13 cellular contexts compared by ENCODE assay signal in genomic region chr12:58774731-58775130, GRCh38.
A peak's percentile ranks its signal among the peaks of the same experiment; 100 is the strongest.
DNase-seq lines count a peak whose midpoint lies in the region; ATAC-seq and TF ChIP-seq lines count a peak whose summit lies in the region.
"Had no signal": no experiment of that assay in that cellular context is flagged by ENCODE, and none has a peak within 500 bp of the region (broad histone marks: within the 10 kb centered on the region; RNA-seq: fewer than 3 reads in every experiment).

No MANE protein-coding gene starts in this region.

- no peaks in the 10 kb centered on the region for H3K9me3 Mint-ChIP-seq in GM23338
- H3K9me3 Mint-ChIP-seq in activated T-cell treated with anti-CD3 and anti-CD28 coated beads, Interleukin-2, amount 50 U/mL, for 72 hours = no peaks in the 10 kb centered on the region

- no peaks in the 10 kb centered on the region for H3F3A ChIP-seq in GM23338 (replicated peaks; ENCODE audit: low read depth)

- H3K79me1 ChIP-seq in neuronal stem cell (ENCODE audit: low read depth, low read length) = no peaks in the 10 kb centered on the region

- H3K4me3 ChIP-seq in GM23338 (no peak overlapping the region), SJSA1 (no peak overlapping the region), neuronal stem cell (ENCODE audit: low read length in 2 of 2) (no peak overlapping the region)

- H3K4me1 Mint-ChIP-seq in GM23338 = peaks cover 5% of the 10 kb centered on the region
- no peaks in the 10 kb centered on the region for H3K4me1 Mint-ChIP-seq in activated T-cell treated with anti-CD3 and anti-CD28 coated beads, Interleukin-2, amount 50 U/mL, for 72 hours (ENCODE audit: low read depth)
- H3K4me1 Mint-ChIP-seq: CD8-positive, alpha-beta memory T cell had no signal

- no peak overlapping the region for H3K18ac ChIP-seq in neuronal stem cell (ENCODE audit: low read length)

- H3K4ac ChIP-seq in neuronal stem cell (ENCODE audit: low read length) = no peak overlapping the region

- no peak overlapping the region for H4K91ac ChIP-seq in neuronal stem cell (ENCODE audit: low read depth, low read length, poor library complexity)

- no peak overlapping the region for H4K8ac ChIP-seq in neuronal stem cell (ENCODE audit: low read depth, low read length)

- H2AFZ ChIP-seq in GM23338 = peak overlapping the region; percentile 40; the same call in 1 of the 2 replicates
- peak overlapping the region; percentile 59 for H2AFZ ChIP-seq in neuronal stem cell (ENCODE audit: low read length)

- H3K23ac ChIP-seq in neuronal stem cell (ENCODE audit: low read depth, low read length, poor library complexity) = no peak overlapping the region

- H3K4me1 ChIP-seq in GM23338 (ENCODE audit: insufficient read depth) = no peaks in the 10 kb centered on the region
- H3K4me1 ChIP-seq in SJSA1 (replicated peaks) = peaks cover 7% of the 10 kb centered on the region
- H3K4me1 ChIP-seq in neuronal stem cell (ENCODE audit: control insufficient read depth in 2 of 2, insufficient read depth in 1 of 2, low read depth in 1 of 2, low read length in 2 of 2) = peaks cover 0 to 1% of the 10 kb centered on the region in 2 donors
- H3K4me1 ChIP-seq: BE2C, Caco-2 had no signal

- no peaks in the 10 kb centered on the region for H3K9me2 ChIP-seq in GM23338 (ENCODE audit: insufficient read depth)

- WGBS in neuronal stem cell (ENCODE audit: extremely low coverage in 2 of 2, insufficient read length in 2 of 2, insufficient replicate concordance in 1 of 2), 2 donors = no CpG with 5 or more reads among the region's 2 CpGs

- H3K9ac ChIP-seq in neuronal stem cell (ENCODE audit: low read depth, low read length, poor library complexity) = no peak overlapping the region

- H3K9me3 ChIP-seq in SJSA1 (replicated peaks) (no peaks in the 10 kb centered on the region), neuronal stem cell (replicated peaks in 1 of 2; ENCODE audit: control insufficient read depth in 2 of 2, insufficient read depth in 1 of 2, low read depth in 1 of 2, low read length in 2 of 2) (no peaks in the 10 kb centered on the region)
- H3K9me3 ChIP-seq: BE2C, Caco-2 had no signal

- H3K4me3 Mint-ChIP-seq in GM23338 = no peak overlapping the region
- no peak overlapping the region for H3K4me3 Mint-ChIP-seq in activated T-cell treated with anti-CD3 and anti-CD28 coated beads, Interleukin-2, amount 50 U/mL, for 72 hours
- H3K4me3 Mint-ChIP-seq: CD8-positive, alpha-beta memory T cell had no signal

- no peak for TF ChIP-seq CTCF in GM23338 (conservative IDR thresholded peaks at IDR 0.05; ENCODE audit: low read depth in 2 of 2)

- DNase-seq in GM23338 (ENCODE audit: low spot score) = no peak
- peak in 1 of 2 experiments; percentile 36 for DNase-seq in SJSA1 (ENCODE audit: low read depth in 1 of 2, low spot score in 2 of 2)
- peak; percentile 62 for DNase-seq in foreskin melanocyte
- DNase-seq in neuronal stem cell (ENCODE audit: low spot score) = no peak
- DNase-seq in activated T-cell treated with anti-CD3 and anti-CD28 coated beads, Interleukin-2, amount 50 U/mL, for 72 hours = no peak
- no peak for DNase-seq in HPDE6-E6E7 (ENCODE audit: extremely low spot score)
- DNase-seq: BE2C; Caco-2; CD8-positive, alpha-beta memory T cell; IMR-90 had no signal

- no peaks in the 10 kb centered on the region for H3K36me3 ChIP-seq in GM23338 (ENCODE audit: insufficient read depth)
- no peaks in the 10 kb centered on the region for H3K36me3 ChIP-seq in SJSA1
- H3K36me3 ChIP-seq in neuronal stem cell (replicated peaks in 1 of 2; ENCODE audit: control insufficient read depth in 2 of 2, insufficient read depth in 2 of 2, low read length in 2 of 2) = no peaks in the 10 kb centered on the region
- H3K36me3 ChIP-seq: BE2C had no signal

- no peaks in the 10 kb centered on the region for H4K20me1 ChIP-seq in GM23338 (replicated peaks; ENCODE audit: insufficient read depth)

- H3K4me2 ChIP-seq in GM23338 (no peak overlapping the region), neuronal stem cell (ENCODE audit: insufficient read depth, low read length, poor library complexity, severe bottlenecking) (no peak overlapping the region)

- H2BK5ac ChIP-seq in neuronal stem cell (ENCODE audit: low read length) = no peak overlapping the region

- no peak overlapping the region for H2AK5ac ChIP-seq in neuronal stem cell (ENCODE audit: low read depth, low read length)

- no peaks in the 10 kb centered on the region for H3K27me3 Mint-ChIP-seq in GM23338 (ENCODE audit: insufficient read depth, low read depth, poor library complexity)
- no peaks in the 10 kb centered on the region for H3K27me3 Mint-ChIP-seq in activated T-cell treated with anti-CD3 and anti-CD28 coated beads, Interleukin-2, amount 50 U/mL, for 72 hours (ENCODE audit: low read depth)
- H3K27me3 Mint-ChIP-seq: CD8-positive, alpha-beta memory T cell had no signal

- no peaks in the 10 kb centered on the region for H3K79me2 ChIP-seq in GM23338 (replicated peaks; ENCODE audit: insufficient read depth)

- H3K27ac Mint-ChIP-seq in GM23338 = no peak overlapping the region
- no peak overlapping the region for H3K27ac Mint-ChIP-seq in activated T-cell treated with anti-CD3 and anti-CD28 coated beads, Interleukin-2, amount 50 U/mL, for 72 hours
- H3K27ac Mint-ChIP-seq: CD8-positive, alpha-beta memory T cell had no signal

- H3K36me3 Mint-ChIP-seq in GM23338 (ENCODE audit: low read depth) = no peaks in the 10 kb centered on the region
- H3K36me3 Mint-ChIP-seq in activated T-cell treated with anti-CD3 and anti-CD28 coated beads, Interleukin-2, amount 50 U/mL, for 72 hours (ENCODE audit: insufficient read depth in 2 of 2) = no peaks in the 10 kb centered on the region
- H3K36me3 Mint-ChIP-seq: CD8-positive, alpha-beta memory T cell had no signal

- H2BK12ac ChIP-seq in neuronal stem cell (ENCODE audit: low read length) = no peak overlapping the region

- H2BK120ac ChIP-seq in neuronal stem cell (ENCODE audit: low read depth, low read length) = no peak overlapping the region

- H3K27ac ChIP-seq in GM23338 (ENCODE audit: low read depth) (no peak overlapping the region), SJSA1 (peak overlapping the region; percentile 50; the same call in 1 of the 2 replicates), neuronal stem cell (replicated peaks; ENCODE audit: low read length) (no peak overlapping the region)
- H3K27ac ChIP-seq: C4-2B had no signal

- H2BK15ac ChIP-seq in neuronal stem cell (ENCODE audit: low read length) = no peak overlapping the region

- no peak overlapping the region for H3K14ac ChIP-seq in neuronal stem cell (ENCODE audit: low read length)

- no peak for ATAC-seq in GM23338
- no peak for ATAC-seq in activated T-cell treated with anti-CD3 and anti-CD28 coated beads, Interleukin-2, amount 50 U/mL, for 72 hours (replicated peaks in 1 of 2)
- ATAC-seq in GM19328 (IDR thresholded peaks at IDR 0.05; ENCODE audit: unreplicated experiment) = no peak
- ATAC-seq: HCT116 had no signal

- H3K27me3 ChIP-seq in GM23338 (ENCODE audit: insufficient read depth) (no peaks in the 10 kb centered on the region), SJSA1 (replicated peaks) (no peaks in the 10 kb centered on the region), neuronal stem cell (ENCODE audit: control insufficient read depth in 3 of 3, insufficient read depth in 3 of 3, low read depth in 1 of 3, low read length in 3 of 3) (no peaks in the 10 kb centered on the region)
- H3K27me3 ChIP-seq: BE2C had no signal

TF ChIP-seq in GM23338, 12 proteins besides CTCF, POLR2A, EP300 and RAD21 (continues in another document):
- TF ChIP-seq CREB1 (CRISPR knock-in tag; IDR thresholded peaks at IDR 0.05; ENCODE audit: low read depth) (no peak), JUNB (IDR thresholded peaks at IDR 0.05; ENCODE audit: unreplicated experiment) (no peak), EZH2 (IDR thresholded peaks at IDR 0.05; ENCODE audit: low read depth, unreplicated experiment) (no peak), ETS1 (IDR thresholded peaks at IDR 0.05) (no peak), POLR2AphosphoS5 (IDR thresholded peaks at IDR 0.05; ENCODE audit: low read depth) (no peak), ZNF331 (CRISPR knock-in tag; IDR thresholded peaks at IDR 0.05; ENCODE audit: low read depth) (no peak), ZNF114 (CRISPR knock-in tag; IDR thresholded peaks at IDR 0.05) (no peak)
